ENCODE assay signal across 8 cellular contexts in genomic region chr11:44728085-44728410, GRCh38. TPM values are rescaled to one million over a fixed set of nuclear protein-coding genes. Genes with fewer than 3 reads are reported as not detected.
DNase-seq lines count a peak whose midpoint lies in the region; ATAC-seq and TF ChIP-seq lines count a peak whose summit lies in the region.

No MANE protein-coding gene starts in this region.

- peaks cover 37 to 59% (median 46%) of the 10 kb centered on the region in 3 donors for H3K4me1 Mint-ChIP-seq in CD8-positive, alpha-beta memory T cell

- no peak overlapping the region for H2AK5ac ChIP-seq in trophoblast cell (ENCODE audit: low read length)

- no peaks in the 10 kb centered on the region for H3K9me2 ChIP-seq in PC-3 (replicated peaks; ENCODE audit: low read length)

- H4K91ac ChIP-seq in trophoblast cell (ENCODE audit: low read depth, low read length) = no peak overlapping the region

- H3K27ac Mint-ChIP-seq in CD8-positive, alpha-beta memory T cell = peak overlapping the region in 6 of 8 donors; percentile 9 to 91 (median 86)

- TF ChIP-seq POLR2A in erythroblast (IDR thresholded peaks at IDR 0.05; ENCODE audit: low read length) = no peak

- no peak overlapping the region for H2BK120ac ChIP-seq in trophoblast cell (ENCODE audit: insufficient read depth, low read length, poor library complexity)

- H3K36me3 Mint-ChIP-seq in CD8-positive, alpha-beta memory T cell = peaks cover 0 to 1% (median 0%) of the 10 kb centered on the region in 3 donors

- intact Hi-C loops in PC-3 (cut with micrococcal nuclease) = loop anchor here (1.0 to 5.0 kb wide), 2 partner anchors 164 to 183 kb away; no protein-coding TSS in a partner anchor

- H3K4me3 Mint-ChIP-seq in CD8-positive, alpha-beta memory T cell = peak overlapping the region; percentile 82 to 95 (median 87)

- CTCF ChIA-PET in CD8-positive, alpha-beta memory T cell (lab: Charles Lee) = interaction anchor here (0.9 kb wide), 1 partner anchor 22 kb away, joined by 3 read pairs; no protein-coding TSS in a partner anchor
- CTCF ChIA-PET in PC-3 (lab: Charles Lee) = no interaction called here

- H3K9me3 ChIP-seq in CD8-positive, alpha-beta memory T cell (ENCODE audit: low read length) = no peaks in the 10 kb centered on the region
- H3K9me3 ChIP-seq in PC-3 (ENCODE audit: low read length) = no peaks in the 10 kb centered on the region
- H3K9me3 ChIP-seq in esophagus (ENCODE audit: control insufficient read depth in 2 of 2, insufficient read depth in 1 of 2, low read depth in 1 of 2, low read length in 1 of 2) = no peaks in the 10 kb centered on the region
- no peaks in the 10 kb centered on the region for H3K9me3 ChIP-seq in trophoblast cell (ENCODE audit: insufficient read depth, low read depth, low read length)

- no peak overlapping the region for H2BK5ac ChIP-seq in trophoblast cell (ENCODE audit: low read depth, low read length, poor library complexity)

- no peaks in the 10 kb centered on the region for H3K9me3 Mint-ChIP-seq in CD8-positive, alpha-beta memory T cell

- H3K4me2 ChIP-seq in PC-3 (ENCODE audit: low read length) = peak overlapping the region; percentile 80
- peak overlapping the region; percentile 93 for H3K4me2 ChIP-seq in trophoblast cell (ENCODE audit: low read length)

- H3K14ac ChIP-seq in trophoblast cell (ENCODE audit: low read length) = no peak overlapping the region

- no peaks in the 10 kb centered on the region for H4K20me1 ChIP-seq in PC-3 (ENCODE audit: low read length)

- TF ChIP-seq CTCF in PC-3 (conservative IDR thresholded peaks at IDR 0.05; ENCODE audit: low read depth, low read length) = no peak

- H3K4ac ChIP-seq in trophoblast cell (ENCODE audit: low read depth, low read length) = no peak overlapping the region

- H3K79me1 ChIP-seq in trophoblast cell (ENCODE audit: low read length) = peaks cover 10% of the 10 kb centered on the region

- peaks cover 11% of the 10 kb centered on the region in 2 donors for H3K27me3 Mint-ChIP-seq in CD8-positive, alpha-beta memory T cell

- WGBS in esophagus, 2 donors = 0 to 3% methylated on average over 14 of the region's 14 CpGs
- WGBS in trophoblast cell (ENCODE audit: extremely low coverage, insufficient coverage, insufficient read length) = no CpG with 5 or more reads among the region's 14 CpGs

- H2AFZ ChIP-seq in PC-3 (ENCODE audit: low read length) (peak overlapping the region; percentile 64), trophoblast cell (ENCODE audit: insufficient read depth, low read length, poor library complexity) (peak overlapping the region; percentile 67)

- H3K27ac ChIP-seq in CD8-positive, alpha-beta memory T cell (ENCODE audit: low read depth, low read length) = no peak overlapping the region
- no peak overlapping the region for H3K27ac ChIP-seq in PC-3 (ENCODE audit: low read length)
- H3K27ac ChIP-seq in esophagus (ENCODE audit: low read depth in 2 of 2, low read length in 1 of 2) = peak overlapping the region; percentile 0 to 66
- no peak overlapping the region for H3K27ac ChIP-seq in trophoblast cell (ENCODE audit: low read depth, low read length)

- H3K9ac ChIP-seq in PC-3 (ENCODE audit: low read length) = no peak overlapping the region
- H3K9ac ChIP-seq in trophoblast cell (ENCODE audit: low read length) = no peak overlapping the region

- POLR2A ChIA-PET in CD8-positive, alpha-beta memory T cell (lab: Charles Lee) = no interaction called here
- POLR2A ChIA-PET in PC-3 (lab: Charles Lee; ENCODE audit: unreplicated experiment) = no interaction called here

- H4K8ac ChIP-seq in trophoblast cell (ENCODE audit: low read depth, low read length) = no peak overlapping the region

- peak overlapping the region; percentile 71 for H3K4me3 ChIP-seq in CD8-positive, alpha-beta memory T cell (ENCODE audit: low read length)
- peak overlapping the region; percentile 55 for H3K4me3 ChIP-seq in PC-3 (ENCODE audit: low read length)
- H3K4me3 ChIP-seq in esophagus (ENCODE audit: low read depth in 1 of 2, low read length in 2 of 2) = peak overlapping the region in 1 of 2 donors; percentile 52
- H3K4me3 ChIP-seq in trophoblast cell (ENCODE audit: low read depth, low read length) = no peak overlapping the region

- DNase-seq in CD8-positive, alpha-beta memory T cell = no peak
- DNase-seq in PC-3 (no peak), trophoblast cell (no peak), NOMO-1 (lab: John Stamatoyannopoulos, UW; ENCODE audit: unreplicated experiment in 2 of 2) (no peak), erythroblast (lab: John Stamatoyannopoulos, UW) (no peak)

- no TSS peak for BruUV-seq in PC-3 (replicated peaks; lab: Mats Ljungman, UMichigan)

- H3K79me2 ChIP-seq in PC-3 (ENCODE audit: low read length) (no peaks in the 10 kb centered on the region), trophoblast cell (ENCODE audit: control insufficient read depth, insufficient read depth, low read length, poor library complexity) (no peaks in the 10 kb centered on the region)

- H2BK12ac ChIP-seq in trophoblast cell (ENCODE audit: low read length) = no peak overlapping the region

- no peak for ATAC-seq in PC-3
- no peak for ATAC-seq in HG03045 (IDR thresholded peaks at IDR 0.05; ENCODE audit: unreplicated experiment)
- ATAC-seq in GM21723 (IDR thresholded peaks at IDR 0.05; ENCODE audit: unreplicated experiment) = no peak

- no peak overlapping the region for H3K23ac ChIP-seq in trophoblast cell (ENCODE audit: low read length)

- H3K27me3 ChIP-seq in CD8-positive, alpha-beta memory T cell (ENCODE audit: insufficient read depth, low read length, poor library complexity, severe bottlenecking) = peaks cover 7% of the 10 kb centered on the region
- H3K27me3 ChIP-seq in PC-3 (ENCODE audit: low read length) (peaks cover 62% of the 10 kb centered on the region), esophagus (ENCODE audit: control insufficient read depth in 1 of 2, insufficient read depth in 2 of 2, low read length in 2 of 2) (no peaks in the 10 kb centered on the region), trophoblast cell (ENCODE audit: insufficient read depth, low read length) (no peaks in the 10 kb centered on the region)

- no peak overlapping the region for H3K18ac ChIP-seq in trophoblast cell (ENCODE audit: low read length)

- peaks cover 38% of the 10 kb centered on the region for H3K4me1 ChIP-seq in CD8-positive, alpha-beta memory T cell (ENCODE audit: insufficient read depth, low read length)
- peaks cover 4% of the 10 kb centered on the region; the same call in 1 of the 2 replicates for H3K4me1 ChIP-seq in PC-3 (ENCODE audit: insufficient read depth, low read length)
- peaks cover 6 to 8% of the 10 kb centered on the region in 2 donors for H3K4me1 ChIP-seq in esophagus (ENCODE audit: control insufficient read depth in 2 of 2, insufficient read depth in 2 of 2, low read length in 1 of 2)
- H3K4me1 ChIP-seq in trophoblast cell (ENCODE audit: control insufficient read depth in 1 of 2, insufficient read depth in 2 of 2, low read length in 2 of 2) = peaks cover 27 to 30% of the 10 kb centered on the region in 2 experiments

- H3K36me3 ChIP-seq in CD8-positive, alpha-beta memory T cell (ENCODE audit: insufficient read depth, low read length) = no peaks in the 10 kb centered on the region
- H3K36me3 ChIP-seq in PC-3 (ENCODE audit: low read depth, low read length) = no peaks in the 10 kb centered on the region
- H3K36me3 ChIP-seq in esophagus (ENCODE audit: control insufficient read depth in 2 of 2, insufficient read depth in 2 of 2, low read length in 1 of 2) = no peaks in the 10 kb centered on the region
- no peaks in the 10 kb centered on the region for H3K36me3 ChIP-seq in trophoblast cell (ENCODE audit: control insufficient read depth in 1 of 2, insufficient read depth in 2 of 2, low read length in 2 of 2)

- no peak overlapping the region for H4K12ac ChIP-seq in trophoblast cell (ENCODE audit: low read depth, low read length)

- no peaks in the 10 kb centered on the region for H3F3A ChIP-seq in PC-3 (ENCODE audit: low read length, unreplicated experiment)

RNA-seq across cellular contexts. Expression of gene TSPAN18, which starts 1.3 kb away (rescaled TPM):
- total RNA-seq in CD8-positive, alpha-beta memory T cell = 1 to 10 TPM in 1 of 2 experiments, under 1 TPM in 1; 0.60 to 1.2 TPM
- 15.1 TPM for polyA plus RNA-seq in CD8-positive, alpha-beta memory T cell
- total RNA-seq in PC-3 (2014; rRNA removed) = not detected in 2 replicates
- 1 to 10 TPM; 2.2 to 3.1 TPM for polyA plus RNA-seq in esophagus
- polyA plus RNA-seq in trophoblast cell (2013) = 12.0 and 12.8 TPM in 2 replicates

Comparison
In these comparisons a context has a peak if more than half of its experiments do, and no peak if none do; other contexts are left out.
1. H3K27ac ChIP-seq: peak in esophagus (2 of 2); none in CD8-positive, alpha-beta memory T cell (single experiment), PC-3 (single experiment) and trophoblast cell (single experiment).